Comparison of ENCODE assay signal across 15 cellular contexts in genomic region chr1:21821385-21822019, GRCh38. TPM values are rescaled to one million over a fixed set of nuclear protein-coding genes. Genes with fewer than 3 reads are reported as not detected.
"Had no signal": no experiment of that assay in that cellular context is flagged by ENCODE, and none has a peak within 500 bp of the region (broad histone marks: within the 10 kb centered on the region; RNA-seq: fewer than 3 reads in every experiment).

No MANE protein-coding gene starts in this region.

- H3K4me1 ChIP-seq: neural progenitor cell, pancreas, upper lobe of left lung had no signal

- DNase-seq: activated CD4-positive, alpha-beta memory T cell treated with anti-CD3 and anti-CD28 coated beads, Interleukin-2, amount 10 ng/mL, durations not matched to agents 7 days and 5 days; activated CD4-positive, alpha-beta T cell treated with anti-CD3 and anti-CD28 coated beads for 4 hours; activated gamma-delta T cell; activated T-cell treated with anti-CD3 and anti-CD28 coated beads, Interleukin-2, amount 50 U/mL, for 24 hours; amniotic stem cell; effector memory CD8-positive, alpha-beta T cell; immature natural killer cell; stimulated activated CD4-positive, alpha-beta T cell treated with anti-CD3 and anti-CD28 coated beads, Interleukin-2, amount 100 ng/mL, for 48 hours; stimulated activated naive CD4-positive, alpha-beta T cell treated with Interleukin-2 at 50 U/mL for 16 hours; T-helper 2 cell had no signal

- H3K9me3 ChIP-seq: pancreas, upper lobe of left lung had no signal

- ATAC-seq: effector memory CD8-positive, alpha-beta T cell; pancreas had no signal

- H3K27ac ChIP-seq: neural progenitor cell, pancreas, upper lobe of left lung had no signal

- H3K27me3 ChIP-seq: neural progenitor cell, pancreas, upper lobe of left lung had no signal

- H3K4me3 ChIP-seq: lung, neural progenitor cell, pancreas, upper lobe of left lung had no signal

- H3K36me3 ChIP-seq: neural progenitor cell had no signal

RNA-seq across cellular contexts. Expression of gene LDLRAD2, which starts 9.4 kb away (rescaled TPM):
- total RNA-seq: activated CD4-positive, alpha-beta memory T cell treated with anti-CD3 and anti-CD28 coated beads, Interleukin-2, amount 10 ng/mL, durations not matched to agents 7 days and 5 days; temporal lobe had no signal
